Comparison of ENCODE assay signal across 36 cellular contexts in genomic region chr10:83987216-83987615, GRCh38.
"Had no signal": no experiment of that assay in that cellular context is flagged by ENCODE, and none has a peak within 500 bp of the region (broad histone marks: within the 10 kb centered on the region; RNA-seq: fewer than 3 reads in every experiment).

No MANE protein-coding gene starts in this region.

- H3K4me1 ChIP-seq: Peyer's patch, SJSA1 had no signal

- H3K27ac ChIP-seq: brain microvascular endothelial cell, cardiac muscle cell, Peyer's patch, SJSA1, WERI-Rb-1 had no signal

- H3K4me3 Mint-ChIP-seq: activated CD4-positive, alpha-beta memory T cell treated with anti-CD3 and anti-CD28 coated beads, Interleukin-2, amount 10 ng/mL, durations not matched to agents 7 days and 5 days; activated naive CD8-positive, alpha-beta T cell treated with anti-CD3 and anti-CD28 coated beads for 36 hours; activated T-cell treated with anti-CD3 and anti-CD28 coated beads, Interleukin-2, amount 50 U/mL, for 72 hours; activated T-helper 17 cell treated with anti-CD3 and anti-CD28 coated beads, Interleukin-2, amount 50 U/mL, for 72 hours; central memory CD8-positive, alpha-beta T cell; T-cell; T-helper 17 cell had no signal

- H3K4me1 Mint-ChIP-seq: activated naive CD8-positive, alpha-beta T cell treated with anti-CD3 and anti-CD28 coated beads for 36 hours; activated T-helper 17 cell treated with anti-CD3 and anti-CD28 coated beads, Interleukin-2, amount 50 U/mL, for 72 hours; central memory CD8-positive, alpha-beta T cell; T-cell had no signal

- H3K36me3 Mint-ChIP-seq: activated naive CD8-positive, alpha-beta T cell treated with anti-CD3 and anti-CD28 coated beads for 36 hours; T-cell had no signal

- H3K27ac Mint-ChIP-seq: activated CD4-positive, alpha-beta memory T cell treated with anti-CD3 and anti-CD28 coated beads, Interleukin-2, amount 10 ng/mL, durations not matched to agents 7 days and 5 days; activated naive CD8-positive, alpha-beta T cell treated with anti-CD3 and anti-CD28 coated beads for 36 hours; activated T-cell treated with anti-CD3 and anti-CD28 coated beads, Interleukin-2, amount 50 U/mL, for 72 hours; activated T-helper 17 cell treated with anti-CD3 and anti-CD28 coated beads, Interleukin-2, amount 50 U/mL, for 72 hours; T-cell; T-helper 17 cell had no signal

- H3K9me3 Mint-ChIP-seq: activated CD4-positive, alpha-beta memory T cell treated with anti-CD3 and anti-CD28 coated beads, Interleukin-2, amount 10 ng/mL, durations not matched to agents 7 days and 5 days; activated naive CD8-positive, alpha-beta T cell treated with anti-CD3 and anti-CD28 coated beads for 36 hours; activated T-cell treated with anti-CD3 and anti-CD28 coated beads, Interleukin-2, amount 50 U/mL, for 72 hours; central memory CD8-positive, alpha-beta T cell; T-cell had no signal

- H3K27me3 Mint-ChIP-seq: activated naive CD8-positive, alpha-beta T cell treated with anti-CD3 and anti-CD28 coated beads for 36 hours; activated T-helper 17 cell treated with anti-CD3 and anti-CD28 coated beads, Interleukin-2, amount 50 U/mL, for 72 hours had no signal

- H3K27me3 ChIP-seq: brain microvascular endothelial cell, cardiac muscle cell, Peyer's patch, SJSA1 had no signal

- H3K36me3 ChIP-seq: brain microvascular endothelial cell, cardiac muscle cell, Peyer's patch, SJSA1, WERI-Rb-1 had no signal

- H3K4me3 ChIP-seq: cardiac muscle cell, Peyer's patch, SJSA1 had no signal

- H3K9me3 ChIP-seq: Peyer's patch, SJSA1, SK-N-SH had no signal

- DNase-seq: activated CD4-positive, alpha-beta memory T cell treated with anti-CD3 and anti-CD28 coated beads, Interleukin-2, amount 10 ng/mL, durations not matched to agents 7 days and 5 days; activated CD4-positive, alpha-beta T cell treated with anti-CD3 and anti-CD28 coated beads for 1 hour; activated CD4-positive, alpha-beta T cell treated with anti-CD3 and anti-CD28 coated beads for 48 hours; activated CD4-positive, CD25-positive, alpha-beta regulatory T cell; activated effector memory CD4-positive, alpha-beta T cell treated with anti-CD3 and anti-CD28 coated beads, Interleukin-2, amount 50 U/mL, for 16 hours; activated naive CD4-positive, alpha-beta T cell; activated naive CD4-positive, alpha-beta T cell treated with anti-CD3 and anti-CD28 coated beads, Interleukin-2, amount 50 U/mL, for 16 hours; activated naive CD8-positive, alpha-beta T cell treated with anti-CD3 and anti-CD28 coated beads for 36 hours; activated T-cell treated with anti-CD3 and anti-CD28 coated beads, Interleukin-2, amount 50 U/mL, for 1 hour; activated T-cell treated with anti-CD3 and anti-CD28 coated beads, Interleukin-2, amount 50 U/mL, for 72 hours; amniotic stem cell; aorta; brain microvascular endothelial cell; Karpas-422; KBM-7; MM.1S; NCI-H1092; NCI-H1436 treated with DMSO at 0.1 percent for 48 hours; NCI-H1694 treated with DMSO at 0.1 percent for 48 hours; NCI-H2029; NCI-H510A; NCI-H526; NCI-H748 treated with DMSO at 0.1 percent for 48 hours; NK-92 treated with Interleukin-12 subunit alpha and Interleukin-12 subunit beta, amount 100 ng/mL, for 24 hours; PC-3; Peyer's patch; RPMI8226; SHP77 treated with DMSO at 0.1 percent for 48 hours; SK-N-SH; T-cell; T-helper 17 cell; WERI-Rb-1 had no signal
